In genomic region chr6:142373268-142374089, GRCh38 we compare ENCODE assay signal across 16 cellular contexts.
A peak's percentile ranks its signal among the peaks of the same experiment; 100 is the strongest.
DNase-seq lines count a peak whose midpoint lies in the region; ATAC-seq and TF ChIP-seq lines count a peak whose summit lies in the region.
"Had no signal": no experiment of that assay in that cellular context is flagged by ENCODE, and none has a peak within 500 bp of the region (broad histone marks: within the 10 kb centered on the region; RNA-seq: fewer than 3 reads in every experiment).

No MANE protein-coding gene starts in this region.

- H3K27ac Mint-ChIP-seq in HFFc6 (peak overlapping the region; percentile 81), progenitor cell of endocrine pancreas (peak overlapping the region; percentile 91)
- H3K27ac Mint-ChIP-seq: activated T-helper 17 cell treated with anti-CD3 and anti-CD28 coated beads, Interleukin-2, amount 50 U/mL, for 72 hours had no signal

- WGBS in hepatocyte (ENCODE audit: low lambda C conversion rate, missing lambda C conversion rate) = 83% methylated on average over 2 of the region's 2 CpGs

- H3K4me3 ChIP-seq in hepatocyte = no peak overlapping the region

- H3K4me1 ChIP-seq in hepatocyte (ENCODE audit: insufficient read depth) = peaks cover 57% of the 10 kb centered on the region

- no peaks in the 10 kb centered on the region for H3K9me2 ChIP-seq in hepatocyte (replicated peaks; ENCODE audit: insufficient read depth)

- no peak overlapping the region for H2AFZ ChIP-seq in hepatocyte

- H3K9me3 ChIP-seq in hepatocyte (ENCODE audit: low read depth) = no peaks in the 10 kb centered on the region
- H3K9me3 ChIP-seq: neutrophil had no signal

- no peaks in the 10 kb centered on the region for H4K20me1 ChIP-seq in hepatocyte (ENCODE audit: insufficient read depth, poor library complexity, severe bottlenecking)

- H3K79me2 ChIP-seq in hepatocyte = no peaks in the 10 kb centered on the region

- TF ChIP-seq CTCF in HFFc6 (IDR thresholded peaks at IDR 0.05) (no peak), hepatocyte (IDR thresholded peaks at IDR 0.05; ENCODE audit: poor library complexity) (no peak), progenitor cell of endocrine pancreas (IDR thresholded peaks at IDR 0.05; ENCODE audit: unreplicated experiment) (no peak)

- peaks cover 2% of the 10 kb centered on the region; the same call in 1 of the 2 replicates for H3K27me3 Mint-ChIP-seq in HFFc6 (ENCODE audit: insufficient read depth)
- H3K27me3 Mint-ChIP-seq in progenitor cell of endocrine pancreas = no peaks in the 10 kb centered on the region
- H3K27me3 Mint-ChIP-seq: activated T-helper 17 cell treated with anti-CD3 and anti-CD28 coated beads, Interleukin-2, amount 50 U/mL, for 72 hours had no signal

- DNase-seq in HFFc6 (peak; percentile 69), hepatocyte (ENCODE audit: low spot score) (no peak), progenitor cell of endocrine pancreas (ENCODE audit: low spot score, unreplicated experiment) (no peak)
- no peak for DNase-seq in stimulated activated CD8-positive, alpha-beta memory T cell treated with anti-CD3 and anti-CD28 coated beads, Interleukin-4, amount 100 ng/mL, for 48 hours
- DNase-seq: amygdala, DMS153, KBM-7, midbrain, NCI-H774, right cardiac atrium, WERI-Rb-1 had no signal

- H3K4me3 Mint-ChIP-seq in HFFc6 = peak overlapping the region; percentile 17; the same call in 1 of the 2 replicates
- no peak overlapping the region for H3K4me3 Mint-ChIP-seq in progenitor cell of endocrine pancreas (ENCODE audit: low read depth)
- H3K4me3 Mint-ChIP-seq: activated T-helper 17 cell treated with anti-CD3 and anti-CD28 coated beads, Interleukin-2, amount 50 U/mL, for 72 hours had no signal

- peak overlapping the region; percentile 71 for H3K27ac ChIP-seq in hepatocyte
- H3K27ac ChIP-seq: neutrophil, WERI-Rb-1 had no signal

- peaks cover 68% of the 10 kb centered on the region for H3K4me1 Mint-ChIP-seq in HFFc6 (ENCODE audit: low read depth)
- H3K4me1 Mint-ChIP-seq in progenitor cell of endocrine pancreas (ENCODE audit: low read depth) = peaks cover 46% of the 10 kb centered on the region
- H3K4me1 Mint-ChIP-seq: activated T-helper 17 cell treated with anti-CD3 and anti-CD28 coated beads, Interleukin-2, amount 50 U/mL, for 72 hours had no signal

- no peaks in the 10 kb centered on the region for H3K27me3 ChIP-seq in hepatocyte
- H3K27me3 ChIP-seq: neutrophil had no signal

- no peaks in the 10 kb centered on the region for H3K36me3 ChIP-seq in hepatocyte (replicated peaks; ENCODE audit: insufficient read depth, low read depth)
- H3K36me3 ChIP-seq: neutrophil, WERI-Rb-1 had no signal

- H3K36me3 Mint-ChIP-seq in HFFc6 (ENCODE audit: low read depth) = peaks cover 28% of the 10 kb centered on the region
- H3K36me3 Mint-ChIP-seq in progenitor cell of endocrine pancreas (ENCODE audit: insufficient read depth) = peaks cover 3% of the 10 kb centered on the region

- ATAC-seq in SK-N-SH treated with all-trans-retinoic acid at 6 μM for 48 hours (peak; percentile 20), HG03135 (IDR thresholded peaks at IDR 0.05; ENCODE audit: unreplicated experiment) (no peak), HG02623 (IDR thresholded peaks at IDR 0.05; ENCODE audit: unreplicated experiment) (no peak)
- ATAC-seq: activated T-helper 17 cell treated with anti-CD3 and anti-CD28 coated beads, Interleukin-2, amount 50 U/mL, for 72 hours; right cardiac atrium had no signal

- H3K9me3 Mint-ChIP-seq in HFFc6 (no peaks in the 10 kb centered on the region), progenitor cell of endocrine pancreas (ENCODE audit: low read depth) (no peaks in the 10 kb centered on the region)
- H3K9me3 Mint-ChIP-seq: activated T-helper 17 cell treated with anti-CD3 and anti-CD28 coated beads, Interleukin-2, amount 50 U/mL, for 72 hours had no signal

- H3K4me2 ChIP-seq in hepatocyte = no peak overlapping the region

TF ChIP-seq in SK-N-SH treated with all-trans-retinoic acid at 6 μM for 48 hours, 23 proteins besides CTCF, POLR2A, EP300 and RAD21:
- TF ChIP-seq, protein P1, sequence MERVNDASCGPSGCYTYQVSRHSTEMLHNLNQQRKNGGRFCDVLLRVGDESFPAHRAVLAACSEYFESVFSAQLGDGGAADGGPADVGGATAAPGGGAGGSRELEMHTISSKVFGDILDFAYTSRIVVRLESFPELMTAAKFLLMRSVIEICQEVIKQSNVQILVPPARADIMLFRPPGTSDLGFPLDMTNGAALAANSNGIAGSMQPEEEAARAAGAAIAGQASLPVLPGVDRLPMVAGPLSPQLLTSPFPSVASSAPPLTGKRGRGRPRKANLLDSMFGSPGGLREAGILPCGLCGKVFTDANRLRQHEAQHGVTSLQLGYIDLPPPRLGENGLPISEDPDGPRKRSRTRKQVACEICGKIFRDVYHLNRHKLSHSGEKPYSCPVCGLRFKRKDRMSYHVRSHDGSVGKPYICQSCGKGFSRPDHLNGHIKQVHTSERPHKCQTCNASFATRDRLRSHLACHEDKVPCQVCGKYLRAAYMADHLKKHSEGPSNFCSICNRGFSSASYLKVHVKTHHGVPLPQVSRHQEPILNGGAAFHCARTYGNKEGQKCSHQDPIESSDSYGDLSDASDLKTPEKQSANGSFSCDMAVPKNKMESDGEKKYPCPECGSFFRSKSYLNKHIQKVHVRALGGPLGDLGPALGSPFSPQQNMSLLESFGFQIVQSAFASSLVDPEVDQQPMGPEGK (CRISPR knock-in tag; IDR thresholded peaks at IDR 0.05; ENCODE audit: borderline replicate concordance) = no peak
- TF ChIP-seq RARB (CRISPR knock-in tag; IDR thresholded peaks at IDR 0.05) (no peak), TOX (CRISPR knock-in tag; IDR thresholded peaks at IDR 0.05; ENCODE audit: borderline replicate concordance) (no peak), SNAI2 (CRISPR knock-in tag; IDR thresholded peaks at IDR 0.05) (no peak), TSHZ2 (CRISPR knock-in tag; IDR thresholded peaks at IDR 0.05) (no peak), ZNF565 (CRISPR knock-in tag; conservative IDR thresholded peaks at IDR 0.05; ENCODE audit: low read depth) (no peak), CSDC2 (CRISPR knock-in tag; IDR thresholded peaks at IDR 0.05) (no peak)
- TF ChIP-seq, protein P2, sequence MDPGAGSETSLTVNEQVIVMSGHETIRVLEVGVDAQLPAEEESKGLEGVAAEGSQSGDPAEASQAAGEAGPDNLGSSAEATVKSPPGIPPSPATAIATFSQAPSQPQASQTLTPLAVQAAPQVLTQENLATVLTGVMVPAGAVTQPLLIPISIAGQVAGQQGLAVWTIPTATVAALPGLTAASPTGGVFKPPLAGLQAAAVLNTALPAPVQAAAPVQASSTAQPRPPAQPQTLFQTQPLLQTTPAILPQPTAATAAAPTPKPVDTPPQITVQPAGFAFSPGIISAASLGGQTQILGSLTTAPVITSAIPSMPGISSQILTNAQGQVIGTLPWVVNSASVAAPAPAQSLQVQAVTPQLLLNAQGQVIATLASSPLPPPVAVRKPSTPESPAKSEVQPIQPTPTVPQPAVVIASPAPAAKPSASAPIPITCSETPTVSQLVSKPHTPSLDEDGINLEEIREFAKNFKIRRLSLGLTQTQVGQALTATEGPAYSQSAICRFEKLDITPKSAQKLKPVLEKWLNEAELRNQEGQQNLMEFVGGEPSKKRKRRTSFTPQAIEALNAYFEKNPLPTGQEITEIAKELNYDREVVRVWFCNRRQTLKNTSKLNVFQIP (CRISPR knock-in tag; IDR thresholded peaks at IDR 0.05; ENCODE audit: borderline replicate concordance, low read depth) = no peak
